29 cellular contexts compared by ENCODE assay signal in genomic region chr12:97173672-97174385, GRCh38.
"Had no signal": no experiment of that assay in that cellular context is flagged by ENCODE, and none has a peak within 500 bp of the region (broad histone marks: within the 10 kb centered on the region; RNA-seq: fewer than 3 reads in every experiment).

No MANE protein-coding gene starts in this region.

- H3K36me3 Mint-ChIP-seq: activated naive CD8-positive, alpha-beta T cell; T-cell had no signal

- H3K4me3 Mint-ChIP-seq: activated CD4-positive, alpha-beta memory T cell treated with anti-CD3 and anti-CD28 coated beads, Interleukin-2, amount 10 ng/mL, durations not matched to agents 7 days and 5 days; activated naive CD4-positive, alpha-beta T cell treated with anti-CD3 and anti-CD28 coated beads for 36 hours; activated naive CD8-positive, alpha-beta T cell; activated T-helper 17 cell treated with anti-CD3 and anti-CD28 coated beads, Interleukin-2, amount 50 U/mL, for 72 hours; T-cell had no signal

- H3K36me3 ChIP-seq: brain microvascular endothelial cell, cardiac muscle cell, MG63 had no signal

- H3K4me3 ChIP-seq: cardiac muscle cell, MG63, SK-N-MC had no signal

- ATAC-seq: activated T-helper 17 cell treated with anti-CD3 and anti-CD28 coated beads, Interleukin-2, amount 50 U/mL, for 72 hours; Panc1; Right ventricle myocardium inferior; T-cell had no signal

- H3K27ac Mint-ChIP-seq: activated CD4-positive, alpha-beta memory T cell treated with anti-CD3 and anti-CD28 coated beads, Interleukin-2, amount 10 ng/mL, durations not matched to agents 7 days and 5 days; activated naive CD4-positive, alpha-beta T cell treated with anti-CD3 and anti-CD28 coated beads for 36 hours; activated naive CD8-positive, alpha-beta T cell; activated T-helper 17 cell treated with anti-CD3 and anti-CD28 coated beads, Interleukin-2, amount 50 U/mL, for 72 hours; T-cell had no signal

- H3K27me3 Mint-ChIP-seq: activated CD4-positive, alpha-beta memory T cell treated with anti-CD3 and anti-CD28 coated beads, Interleukin-2, amount 10 ng/mL, durations not matched to agents 7 days and 5 days; activated naive CD8-positive, alpha-beta T cell had no signal

- DNase-seq: activated CD4-positive, alpha-beta memory T cell treated with anti-CD3 and anti-CD28 coated beads, Interleukin-2, amount 10 ng/mL, durations not matched to agents 7 days and 5 days; activated CD4-positive, alpha-beta T cell treated with anti-CD3 and anti-CD28 coated beads, Interleukin-2, amount 50 U/mL, for 1 hour; activated CD4-positive, CD25-positive, alpha-beta regulatory T cell; activated gamma-delta T cell; activated naive CD4-positive, alpha-beta T cell treated with anti-CD3 and anti-CD28 coated beads for 36 hours; activated T-cell treated with anti-CD3 and anti-CD28 coated beads for 4 hours; activated T-cell treated with anti-CD3 and anti-CD28 coated beads, Interleukin-2, amount 50 U/mL, for 48 hours; brain microvascular endothelial cell; MG63; MV-4-11; NCI-H1092 treated with DMSO at 0.1 percent for 48 hours; NCI-H1436; NCI-H1694 treated with DMSO at 0.1 percent for 48 hours; NCI-H2081; NCI-H446 treated with DMSO at 0.1 percent for 48 hours; NCI-H524 treated with DMSO at 0.1 percent for 48 hours; NCI-H774; NK-92 treated with Interleukin-12 subunit alpha and Interleukin-12 subunit beta, amount 100 ng/mL, for 24 hours; OCI-M1; RPMI8226; T-cell; T-helper 2 cell; T1000 had no signal

- H3K27me3 ChIP-seq: brain microvascular endothelial cell, cardiac muscle cell, MG63 had no signal

- H3K9me3 ChIP-seq: MG63 had no signal

- H3K9me3 Mint-ChIP-seq: activated CD4-positive, alpha-beta memory T cell treated with anti-CD3 and anti-CD28 coated beads, Interleukin-2, amount 10 ng/mL, durations not matched to agents 7 days and 5 days; activated naive CD4-positive, alpha-beta T cell treated with anti-CD3 and anti-CD28 coated beads for 36 hours; activated T-helper 17 cell treated with anti-CD3 and anti-CD28 coated beads, Interleukin-2, amount 50 U/mL, for 72 hours had no signal

- H3K27ac ChIP-seq: brain microvascular endothelial cell, cardiac muscle cell, SK-N-MC had no signal

- H3K4me1 Mint-ChIP-seq: activated CD4-positive, alpha-beta memory T cell treated with anti-CD3 and anti-CD28 coated beads, Interleukin-2, amount 10 ng/mL, durations not matched to agents 7 days and 5 days; activated T-helper 17 cell treated with anti-CD3 and anti-CD28 coated beads, Interleukin-2, amount 50 U/mL, for 72 hours; T-cell had no signal
